10 cellular contexts compared by ENCODE assay signal in genomic region chr3:126300001-126300760, GRCh38. TPM values are rescaled to one million over a fixed set of nuclear protein-coding genes. Genes with fewer than 3 reads are reported as not detected.
"Had no signal": no experiment of that assay in that cellular context is flagged by ENCODE, and none has a peak within 500 bp of the region (broad histone marks: within the 10 kb centered on the region; RNA-seq: fewer than 3 reads in every experiment).

No MANE protein-coding gene starts in this region.

- ATAC-seq: stimulated activated naive B cell treated with anti-CD40 and anti-IgM and Interleukin-4, amounts not matched to agents 10 μg/mL and 1 μg/mL and 100 μg/mL, for 72 hours had no signal

- H3K27me3 ChIP-seq: pancreas, upper lobe of left lung had no signal

- H3K4me1 ChIP-seq: pancreas had no signal

- H3K9me3 ChIP-seq: pancreas had no signal

- DNase-seq: activated CD4-positive, alpha-beta T cell treated with anti-CD3 and anti-CD28 coated beads for 48 hours; activated T-cell treated with anti-CD3 and anti-CD28 coated beads, Interleukin-2, amount 50 U/mL, for 1 hour; left cardiac atrium; mesenchymal stem cell; stimulated activated naive B cell treated with anti-CD40 and anti-IgM and Interleukin-4, amounts not matched to agents 10 μg/mL and 1 μg/mL and 100 μg/mL, for 72 hours had no signal

- H3K27ac ChIP-seq: pancreas, VCaP had no signal

- H3K36me3 ChIP-seq: pancreas, upper lobe of left lung had no signal

- H3K4me3 ChIP-seq: pancreas, smooth muscle cell, upper lobe of left lung had no signal

RNA-seq across cellular contexts. Expression of gene KLF15, which starts 57.0 kb away (rescaled TPM):
- total RNA-seq: epithelial cell of proximal tubule, smooth muscle cell had no signal
- polyA plus RNA-seq: smooth muscle cell had no signal
